Comparison of ENCODE assay signal across 8 cellular contexts in the genomic region with DNA sequence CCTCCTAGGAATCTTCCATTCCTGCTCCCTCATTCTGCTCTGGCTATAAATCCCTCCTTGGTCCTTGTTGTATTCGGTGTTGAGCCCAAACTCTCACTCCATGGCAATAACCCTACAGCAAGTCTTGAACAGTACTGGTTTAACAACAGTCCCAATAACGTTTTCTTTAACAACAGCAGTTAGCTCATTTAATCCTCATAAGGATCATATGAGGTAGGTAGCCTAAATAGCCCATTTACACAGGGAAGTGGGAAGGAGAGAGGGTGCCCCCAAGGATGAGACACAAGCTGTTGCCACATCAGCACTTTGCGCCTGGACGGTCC. TPM values are rescaled to one million over a fixed set of nuclear protein-coding genes. Genes with fewer than 3 reads are reported as not detected.
DNase-seq lines count a peak whose midpoint lies in the region; ATAC-seq, FAIRE-seq and TF ChIP-seq lines count a peak whose summit lies in the region.

No MANE protein-coding gene starts in this region.

- H3K4me1 ChIP-seq in OCI-LY1 (ENCODE audit: insufficient read depth, low read length, severe bottlenecking) (peaks cover 40% of the 10 kb centered on the region), prostate gland (replicated peaks) (peaks cover 33% of the 10 kb centered on the region)

- TF ChIP-seq CTCF in OCI-LY1 (IDR thresholded peaks at IDR 0.05; ENCODE audit: low read length) (no peak), prostate gland (IDR thresholded peaks at IDR 0.05) (no peak), D721Med (IDR thresholded peaks at IDR 0.05; ENCODE audit: insufficient read depth, missing control alignments) (no peak)

- H3K9me2 ChIP-seq in OCI-LY1 (ENCODE audit: low read depth, low read length): no peaks in the 10 kb centered on the region

- no peak for FAIRE-seq in D721Med (lab: Jason Lieb, UNC)
- no peak for FAIRE-seq in H54 (lab: Jason Lieb, UNC)

- H3K4me3 ChIP-seq in OCI-LY1 (ENCODE audit: low read depth, low read length, poor library complexity, severe bottlenecking): peak overlapping the region; percentile 81
- H3K4me3 ChIP-seq in prostate gland: peak overlapping the region; percentile 68 to 72

- peak; percentile 24 for ATAC-seq in GM18909 (IDR thresholded peaks at IDR 0.05; ENCODE audit: poor library complexity, unreplicated experiment)

- WGBS in prostate gland: 26% methylated on average over 4 of the region's 4 CpGs

- intact Hi-C loops in prostate gland (cut with DNase I): loop anchor here (5.0 kb wide), 3 partner anchors 52 to 67 kb away; a partner anchor contains a TSS

- no peak for TF ChIP-seq POLR2A in prostate gland (IDR thresholded peaks at IDR 0.05)
- TF ChIP-seq POLR2A in H54 (IDR thresholded peaks at IDR 0.05; ENCODE audit: low read depth, low read length): no peak

- H3K9ac ChIP-seq in OCI-LY1 (ENCODE audit: low read length): peak overlapping the region; percentile 1; the same call in 1 of the 2 replicates

- H3K4me2 ChIP-seq in OCI-LY1 (ENCODE audit: low read length): peak overlapping the region; percentile 82

- H3K27ac ChIP-seq in OCI-LY1 (ENCODE audit: low read depth, low read length, poor library complexity, severe bottlenecking): no peak overlapping the region
- H3K27ac ChIP-seq in epithelial cell of prostate: peak overlapping the region; percentile 99
- H3K27ac ChIP-seq in prostate gland: peak overlapping the region; percentile 94 to 95

- no peaks in the 10 kb centered on the region for H3K9me3 ChIP-seq in OCI-LY1 (ENCODE audit: low read length)
- H3K9me3 ChIP-seq in prostate gland: no peaks in the 10 kb centered on the region

- no peaks in the 10 kb centered on the region for H3F3A ChIP-seq in OCI-LY1 (ENCODE audit: insufficient read depth, low read length)

- no peaks in the 10 kb centered on the region for H3K36me3 ChIP-seq in OCI-LY1 (ENCODE audit: insufficient read depth, low read length)
- H3K36me3 ChIP-seq in prostate gland: no peaks in the 10 kb centered on the region

- H3K27me3 ChIP-seq in OCI-LY1 (ENCODE audit: insufficient read depth, low read length) (no peaks in the 10 kb centered on the region), prostate gland (replicated peaks; ENCODE audit: insufficient read depth) (no peaks in the 10 kb centered on the region)

- H2AFZ ChIP-seq in OCI-LY1 (ENCODE audit: low read length): no peak overlapping the region

- no peaks in the 10 kb centered on the region for H4K20me1 ChIP-seq in OCI-LY1 (ENCODE audit: insufficient read depth, low read length)

- H3K79me2 ChIP-seq in OCI-LY1 (ENCODE audit: insufficient read depth, low read length): no peaks in the 10 kb centered on the region

- DNase-seq in epithelial cell of prostate (ENCODE audit: low read depth, low spot score) (no peak), prostate gland (ENCODE audit: low spot score) (no peak), D721Med (ENCODE audit: insufficient read length, low spot score) (no peak), NCI-H1105 (lab: John Stamatoyannopoulos, UW) (no peak), H54 (ENCODE audit: insufficient read length, low spot score) (no peak), NCI-H2227 treated with DMSO at 0.1 percent for 48 hours (lab: John Stamatoyannopoulos, UW) (no peak)

RNA-seq across cellular contexts. Expression of a gene that starts 0.4 kb away (rescaled TPM):
- total RNA-seq in prostate gland: 100 to 1,000 TPM; 114 to 123 TPM

RNA-seq across cellular contexts. Expression of a gene that starts 26.5 kb away (rescaled TPM):
- total RNA-seq in prostate gland: 1 to 10 TPM in 1 of 2 donors, not detected in 1; 10.0 TPM

RNA-seq across cellular contexts. Expression of a gene that starts 44.0 kb away (rescaled TPM):
- under 1 TPM; 0.05 to 0.51 TPM for total RNA-seq in prostate gland

RNA-seq across cellular contexts. Expression of a gene that starts 54.5 kb away (rescaled TPM):
- 10 to 100 TPM; 37.3 to 67.8 TPM for total RNA-seq in prostate gland
